9 cellular contexts compared by ENCODE assay signal in genomic region chr6:44224978-44225330, GRCh38. TPM values are rescaled to one million over a fixed set of nuclear protein-coding genes. Genes with fewer than 3 reads are reported as not detected.
DNase-seq lines count a peak whose midpoint lies in the region; ATAC-seq and TF ChIP-seq lines count a peak whose summit lies in the region.
"Had no signal": no experiment of that assay in that cellular context is flagged by ENCODE, and none has a peak within 500 bp of the region (broad histone marks: within the 10 kb centered on the region; RNA-seq: fewer than 3 reads in every experiment).

No MANE protein-coding gene starts in this region.

- H3K9me2 ChIP-seq in MM.1S (replicated peaks; ENCODE audit: insufficient read depth, low read length) = no peaks in the 10 kb centered on the region

- no peaks in the 10 kb centered on the region for H3K9me3 ChIP-seq in MM.1S (replicated peaks; ENCODE audit: insufficient read depth, low read length)
- H3K9me3 ChIP-seq: body of pancreas, ovary had no signal

- no peaks in the 10 kb centered on the region for H3K9me3 Mint-ChIP-seq in chondrocyte (ENCODE audit: low read depth)

- H2AFZ ChIP-seq in MM.1S (ENCODE audit: low read length) = no peak overlapping the region

- TF ChIP-seq CTCF in GM06990 (IDR thresholded peaks at IDR 0.05; ENCODE audit: insufficient read depth, low read length, poor library complexity, severe bottlenecking) = no peak
- TF ChIP-seq CTCF in MM.1S (IDR thresholded peaks at IDR 0.05; ENCODE audit: low read length) = no peak
- TF ChIP-seq CTCF in chondrocyte (IDR thresholded peaks at IDR 0.05) = no peak

- H3K36me3 ChIP-seq in GM06990 (ENCODE audit: control insufficient read depth, insufficient read depth, low read length) = peaks cover 4% of the 10 kb centered on the region
- no peaks in the 10 kb centered on the region for H3K36me3 ChIP-seq in MM.1S (replicated peaks; ENCODE audit: insufficient read depth, low read length)
- H3K36me3 ChIP-seq: ovary had no signal

- H3K27me3 ChIP-seq in GM06990 (replicated peaks; ENCODE audit: control insufficient read depth, insufficient read depth, low read length) = no peaks in the 10 kb centered on the region
- H3K27me3 ChIP-seq in MM.1S (replicated peaks; ENCODE audit: insufficient read depth, low read length) = no peaks in the 10 kb centered on the region
- H3K27me3 ChIP-seq: body of pancreas, ovary had no signal

- peaks cover 50% of the 10 kb centered on the region for H3K79me2 ChIP-seq in MM.1S (ENCODE audit: low read length)

- peak overlapping the region; percentile 82 for H3K27ac Mint-ChIP-seq in chondrocyte (ENCODE audit: unreplicated experiment)

- H3K27me3 Mint-ChIP-seq in chondrocyte (ENCODE audit: low read depth) = no peaks in the 10 kb centered on the region

- ATAC-seq in activated CD4-positive, CD25-positive, alpha-beta regulatory T cell treated with anti-CD3 and anti-CD28 coated beads, Interleukin-2, amount 50 U/mL, for 24 hours = no peak
- ATAC-seq: body of pancreas had no signal

- H3K27ac ChIP-seq in MM.1S (ENCODE audit: low read length) = no peak overlapping the region
- H3K27ac ChIP-seq: ovary had no signal

- H3K4me3 ChIP-seq in GM06990 (replicated peaks; ENCODE audit: low read depth, low read length) = peak overlapping the region; percentile 73
- H3K4me3 ChIP-seq in MM.1S (ENCODE audit: low read length) = peak overlapping the region; percentile 80; the same call in 1 of the 2 replicates
- H3K4me3 ChIP-seq in skeletal muscle cell (ENCODE audit: low read depth, low read length) = peak overlapping the region; percentile 53
- H3K4me3 ChIP-seq: body of pancreas had no signal

- H3F3A ChIP-seq in MM.1S (ENCODE audit: insufficient read depth, low read length) = peaks cover 17% of the 10 kb centered on the region

- DNase-seq in GM06990 (ENCODE audit: extremely low read depth, insufficient read length) = no peak
- DNase-seq in MM.1S = no peak
- DNase-seq in chondrocyte (ENCODE audit: low spot score) = no peak
- no peak for DNase-seq in skeletal muscle cell (ENCODE audit: low read depth)
- no peak for DNase-seq in NCI-H2171 treated with DMSO at 0.1 percent for 48 hours (lab: John Stamatoyannopoulos, UW)
- DNase-seq in SIG-M5 (lab: John Stamatoyannopoulos, UW) = no peak
- DNase-seq: body of pancreas, ovary had no signal

- H3K4me1 Mint-ChIP-seq in chondrocyte (ENCODE audit: low read depth) = peaks cover 85% of the 10 kb centered on the region

- peak overlapping the region; percentile 86 for H3K4me3 Mint-ChIP-seq in chondrocyte (ENCODE audit: unreplicated experiment)

- H4K20me1 ChIP-seq in MM.1S (ENCODE audit: insufficient read depth, low read length) = no peaks in the 10 kb centered on the region

- peaks cover 5% of the 10 kb centered on the region for H3K36me3 Mint-ChIP-seq in chondrocyte (ENCODE audit: low read depth)

- H3K4me1 ChIP-seq in MM.1S (ENCODE audit: low read length) = peaks cover 23% of the 10 kb centered on the region

- H3K4me2 ChIP-seq in MM.1S (ENCODE audit: low read depth, low read length) = peak overlapping the region; percentile 94; the same call in 1 of the 2 replicates

- peak overlapping the region; percentile 75; the same call in 1 of the 2 replicates for H3K9ac ChIP-seq in MM.1S (ENCODE audit: low read length)

RNA-seq across cellular contexts. Expression of gene SLC29A1, which starts 1.6 kb away (rescaled TPM):
- total RNA-seq in chondrocyte = 161 to 231 TPM (median 221 TPM) in 3 replicates

RNA-seq across cellular contexts. Expression of gene MYMX, which starts 8.2 kb away (rescaled TPM):
- not detected in 3 replicates for total RNA-seq in chondrocyte

RNA-seq across cellular contexts. Expression of gene HSP90AB1, which starts 21.9 kb away (rescaled TPM):
- total RNA-seq in chondrocyte = 508 to 805 TPM (median 512 TPM) in 3 replicates

RNA-seq across cellular contexts. Expression of gene SLC35B2, which starts 32.4 kb away (rescaled TPM):
- 71.5 to 83.1 TPM (median 75.7 TPM) in 3 replicates for total RNA-seq in chondrocyte

RNA-seq across cellular contexts. Expression of gene NFKBIE, which starts 40.4 kb away (rescaled TPM):
- 3.0 to 7.0 TPM (median 6.2 TPM) in 3 replicates for total RNA-seq in chondrocyte
